Comparison of ENCODE assay signal across 8 cellular contexts in genomic region chr1:115838426-115838804, GRCh38. TPM values are rescaled to one million over a fixed set of nuclear protein-coding genes. Genes with fewer than 3 reads are reported as not detected.
DNase-seq lines count a peak whose midpoint lies in the region; ATAC-seq, FAIRE-seq and TF ChIP-seq lines count a peak whose summit lies in the region.

No MANE protein-coding gene starts in this region.

- H3K9me2 ChIP-seq in PC-9 (ENCODE audit: insufficient read depth): no peaks in the 10 kb centered on the region

- BruUV-seq in PC-9 (replicated peaks; lab: Mats Ljungman, UMichigan): no TSS peak

- no peak overlapping the region for H2AFZ ChIP-seq in parathyroid adenoma
- H2AFZ ChIP-seq in PC-9: no peak overlapping the region

- peaks cover 51% of the 10 kb centered on the region for H3K27me3 Mint-ChIP-seq in activated CD4-positive, alpha-beta memory T cell treated with anti-CD3 and anti-CD28 coated beads for 36 hours

- H3K27me3 ChIP-seq in parathyroid adenoma (ENCODE audit: control insufficient read depth, insufficient read depth, low read length) (peaks cover 17% of the 10 kb centered on the region), PC-9 (ENCODE audit: insufficient read depth, low read depth) (peaks cover 20% of the 10 kb centered on the region)

- H3K36me3 Mint-ChIP-seq in activated CD4-positive, alpha-beta memory T cell treated with anti-CD3 and anti-CD28 coated beads for 36 hours: no peaks in the 10 kb centered on the region

- H3K4me3 ChIP-seq in parathyroid adenoma (ENCODE audit: low read depth, low read length): no peak overlapping the region
- no peak overlapping the region for H3K4me3 ChIP-seq in PC-9

- ATAC-seq in HG03469 (IDR thresholded peaks at IDR 0.05; ENCODE audit: unreplicated experiment): no peak

- H4K20me1 ChIP-seq in PC-9 (ENCODE audit: insufficient read depth): no peaks in the 10 kb centered on the region

- peaks cover 7% of the 10 kb centered on the region for H3K4me1 Mint-ChIP-seq in activated CD4-positive, alpha-beta memory T cell treated with anti-CD3 and anti-CD28 coated beads for 36 hours (ENCODE audit: low read depth)

- H3K9ac ChIP-seq in parathyroid adenoma: no peak overlapping the region

- H3K4me1 ChIP-seq in parathyroid adenoma: no peaks in the 10 kb centered on the region
- no peaks in the 10 kb centered on the region for H3K4me1 ChIP-seq in PC-9 (replicated peaks; ENCODE audit: insufficient read depth)

- H3K9me3 ChIP-seq in parathyroid adenoma (ENCODE audit: control insufficient read depth, low read length) (no peaks in the 10 kb centered on the region), PC-9 (ENCODE audit: insufficient read depth, low read depth) (no peaks in the 10 kb centered on the region)

- no peak overlapping the region for H3K27ac ChIP-seq in parathyroid adenoma
- no peak overlapping the region for H3K27ac ChIP-seq in PC-9

- no peak for TF ChIP-seq CTCF in parathyroid adenoma (IDR thresholded peaks at IDR 0.05)
- TF ChIP-seq CTCF in PC-9 (conservative IDR thresholded peaks at IDR 0.05): no peak

- H3K4me3 Mint-ChIP-seq in activated CD4-positive, alpha-beta memory T cell treated with anti-CD3 and anti-CD28 coated beads for 36 hours: no peak overlapping the region

- POLR2A ChIA-PET in PC-9 (lab: Charles Lee; ENCODE audit: unreplicated experiment): no interaction called here
- POLR2A ChIA-PET in activated CD4-positive, alpha-beta memory T cell treated with anti-CD3 and anti-CD28 coated beads for 36 hours (lab: Charles Lee): no interaction called here

- peak; percentile 70 for DNase-seq in COLO668 (lab: John Stamatoyannopoulos, UW; ENCODE audit: unreplicated experiment)
- peak; percentile 64 to 88 for DNase-seq in NCI-H526 (lab: John Stamatoyannopoulos, UW)
- DNase-seq in frontal cortex (ENCODE audit: low spot score in 2 of 2): peak; percentile 25 to 68
- DNase-seq in PC-9: no peak
- no peak for DNase-seq in activated CD8-positive, alpha-beta memory T cell treated with anti-CD3 and anti-CD28 coated beads, Interleukin-2, amount 50 U/mL, for 48 hours
- DNase-seq in activated CD4-positive, alpha-beta memory T cell treated with anti-CD3 and anti-CD28 coated beads for 36 hours: no peak

- H3K79me2 ChIP-seq in parathyroid adenoma: no peaks in the 10 kb centered on the region
- no peaks in the 10 kb centered on the region for H3K79me2 ChIP-seq in PC-9 (ENCODE audit: low read depth)

- intact Hi-C loops in PC-9 (cut with micrococcal nuclease; ENCODE audit: unreplicated experiment): no loop called here
- intact Hi-C loops in activated CD4-positive, alpha-beta memory T cell treated with anti-CD3 and anti-CD28 coated beads for 36 hours (cut with micrococcal nuclease): no loop called here

- no peaks in the 10 kb centered on the region for H3K9me3 Mint-ChIP-seq in activated CD4-positive, alpha-beta memory T cell treated with anti-CD3 and anti-CD28 coated beads for 36 hours

- H3F3A ChIP-seq in PC-9 (ENCODE audit: insufficient read depth, low read depth): no peaks in the 10 kb centered on the region

- H3K4me2 ChIP-seq in parathyroid adenoma (ENCODE audit: low read length): peak overlapping the region; percentile 56
- no peak overlapping the region for H3K4me2 ChIP-seq in PC-9

- no peak for FAIRE-seq in frontal cortex (lab: Jason Lieb, UNC)

- H3K36me3 ChIP-seq in parathyroid adenoma (ENCODE audit: control insufficient read depth, insufficient read depth, low read length) (no peaks in the 10 kb centered on the region), PC-9 (ENCODE audit: low read depth) (no peaks in the 10 kb centered on the region)

- H3K27ac Mint-ChIP-seq in activated CD4-positive, alpha-beta memory T cell treated with anti-CD3 and anti-CD28 coated beads for 36 hours: no peak overlapping the region

- CTCF ChIA-PET in PC-9 (lab: Charles Lee): no interaction called here
- CTCF ChIA-PET in activated CD4-positive, alpha-beta memory T cell treated with anti-CD3 and anti-CD28 coated beads for 36 hours (lab: Charles Lee): no interaction called here

RNA-seq across cellular contexts. Expression of gene NHLH2, which starts 2.5 kb away (rescaled TPM):
- 2.0 TPM for total RNA-seq in frontal cortex
- total RNA-seq in PC-9 (2021): not detected in 2 replicates
- not detected for total RNA-seq in activated CD4-positive, alpha-beta memory T cell treated with anti-CD3 and anti-CD28 coated beads for 36 hours

Comparison
In these comparisons a context has a peak if more than half of its experiments do, and no peak if none do; other contexts are left out.
1. DNase-seq: peak in COLO668 (single experiment), NCI-H526 (2 of 2) and frontal cortex (2 of 2); none in PC-9 (0 of 2), activated CD8-positive, alpha-beta memory T cell treated with anti-CD3 and anti-CD28 coated beads, Interleukin-2, amount 50 U/mL, for 48 hours (single experiment) and activated CD4-positive, alpha-beta memory T cell treated with anti-CD3 and anti-CD28 coated beads for 36 hours (single experiment).